In the genomic region with DNA sequence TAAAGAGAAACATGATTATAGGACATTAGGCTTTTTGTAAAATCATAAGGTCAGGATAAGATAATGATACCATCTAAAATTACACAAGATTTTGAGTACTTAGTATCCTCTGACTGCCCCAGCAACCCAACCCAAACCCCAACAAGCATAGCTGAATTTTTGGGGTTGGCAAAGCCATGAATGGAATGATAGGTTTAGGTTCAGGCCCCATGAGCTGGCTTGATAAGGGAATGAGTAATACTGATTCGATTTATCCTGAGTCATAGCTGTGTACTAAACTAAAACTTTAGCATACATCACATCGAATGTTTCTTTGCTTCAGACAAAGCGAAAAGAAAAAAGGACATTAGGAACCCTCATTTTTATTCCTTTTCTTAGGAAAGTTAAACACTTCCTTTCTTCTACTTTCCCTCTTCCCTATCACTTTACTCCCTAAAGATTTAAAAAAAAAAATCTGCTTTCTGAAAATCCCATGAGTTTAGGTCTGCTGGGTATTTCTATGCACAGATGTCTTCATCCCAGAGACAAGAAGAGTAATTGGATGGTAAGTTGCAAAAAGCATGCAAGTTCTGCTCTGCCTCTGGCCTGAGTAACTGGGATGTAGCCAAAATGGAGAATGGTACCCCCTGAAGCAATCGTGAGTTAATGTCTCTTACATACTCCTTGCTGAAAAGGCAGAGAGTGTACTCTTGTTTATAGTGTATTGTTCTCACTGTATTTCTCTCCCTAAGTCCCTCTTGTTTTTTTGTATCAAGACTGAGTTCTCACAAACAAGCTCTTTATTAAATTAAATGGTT, we compare ENCODE assay signal across 14 cellular contexts.
DNase-seq lines count a peak whose midpoint lies in the region; TF ChIP-seq lines count a peak whose summit lies in the region.
"Had no signal": no experiment of that assay in that cellular context is flagged by ENCODE, and none has a peak within 500 bp of the region (broad histone marks: within the 10 kb centered on the region; RNA-seq: fewer than 3 reads in every experiment).

No MANE protein-coding gene starts in this region.

- H3K27ac ChIP-seq in epithelial cell of prostate = peak overlapping the region; percentile 40
- H3K27ac ChIP-seq: hepatocyte, left ventricle myocardium inferior, skin epidermis had no signal

- TF ChIP-seq CTCF in retinal pigment epithelial cell (conservative IDR thresholded peaks at IDR 0.05; ENCODE audit: low read depth, low read length) = no peak

- DNase-seq in GM04503 (ENCODE audit: low read depth) (peak; percentile 51), RPMI7951 (ENCODE audit: low read depth) (peak; percentile 78), epithelial cell of prostate (ENCODE audit: low read depth, low spot score) (peak; percentile 16), retinal pigment epithelial cell (ENCODE audit: low read depth) (peak; percentile 15), NCI-H1092 treated with DMSO at 0.1 percent for 48 hours (lab: John Stamatoyannopoulos, UW) (no peak), SKM-1 treated with dmso at 0.1 percent for 144 hours (lab: John Stamatoyannopoulos, UW; ENCODE audit: unreplicated experiment) (no peak), SHP77 treated with DMSO at 0.1 percent for 48 hours (lab: John Stamatoyannopoulos, UW) (no peak), NCI-H510A (lab: John Stamatoyannopoulos, UW) (no peak)
- DNase-seq: Caco-2, left ventricle myocardium inferior, NCI-H1105 treated with DMSO at 0.1 percent for 48 hours, OCI-M1 had no signal

- H3K4me3 ChIP-seq in retinal pigment epithelial cell (ENCODE audit: low read length) = no peak overlapping the region
- H3K4me3 ChIP-seq: hepatocyte, left ventricle myocardium inferior, skin epidermis had no signal

Comparison
In these comparisons a context has a peak if more than half of its experiments do, and no peak if none do; other contexts are left out.
1. DNase-seq: peak in GM04503 (single experiment), RPMI7951 (single experiment), epithelial cell of prostate (single experiment) and retinal pigment epithelial cell (single experiment); none in NCI-H1092 treated with DMSO at 0.1 percent for 48 hours (single experiment), SKM-1 treated with dmso at 0.1 percent for 144 hours (single experiment), SHP77 treated with DMSO at 0.1 percent for 48 hours (single experiment) and NCI-H510A (single experiment).